Comparison of ENCODE assay signal across 16 cellular contexts in the genomic region with DNA sequence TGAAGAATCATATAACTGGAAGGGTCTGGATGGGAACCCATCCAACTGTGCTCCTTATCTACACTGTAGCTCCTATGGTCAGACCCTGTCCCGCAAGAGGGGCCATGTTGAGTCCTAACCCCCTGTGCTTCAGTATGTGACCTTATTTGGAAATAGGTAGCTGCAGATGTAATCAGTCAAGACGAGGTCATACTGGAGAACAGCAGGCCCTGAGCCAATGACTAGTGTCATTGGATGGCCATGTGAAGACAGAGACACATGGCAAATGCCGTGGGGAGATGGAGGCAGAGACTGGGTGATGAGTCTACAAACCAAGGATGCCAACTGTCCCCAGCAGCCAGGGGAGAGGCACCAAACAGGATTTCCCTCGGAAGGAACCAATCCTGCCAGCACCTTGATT.
DNase-seq lines count a peak whose midpoint lies in the region; ATAC-seq and TF ChIP-seq lines count a peak whose summit lies in the region.
"Had no signal": no experiment of that assay in that cellular context is flagged by ENCODE, and none has a peak within 500 bp of the region (broad histone marks: within the 10 kb centered on the region; RNA-seq: fewer than 3 reads in every experiment).

No MANE protein-coding gene starts in this region.

- TF ChIP-seq POLR2A in upper lobe of left lung (IDR thresholded peaks at IDR 0.05) = no peak

- no peaks in the 10 kb centered on the region for H4K20me1 ChIP-seq in BLaER1

- H3K4me1 ChIP-seq in BLaER1 (peaks cover 69% of the 10 kb centered on the region), upper lobe of left lung (no peaks in the 10 kb centered on the region)
- H3K4me1 ChIP-seq: Peyer's patch had no signal

- TF ChIP-seq CTCF in glutamatergic neuron (IDR thresholded peaks at IDR 0.05; ENCODE audit: partially characterized antibody, unreplicated experiment) (no peak), upper lobe of left lung (IDR thresholded peaks at IDR 0.05) (no peak)

- H3K36me3 ChIP-seq in BLaER1 (peaks cover 24% of the 10 kb centered on the region; the same call in 1 of the 2 replicates), upper lobe of left lung (peaks cover 0 to 36% (median 24%) of the 10 kb centered on the region in 4 donors)

- no peaks in the 10 kb centered on the region for H3K27me3 ChIP-seq in BLaER1
- no peaks in the 10 kb centered on the region for H3K27me3 ChIP-seq in upper lobe of left lung
- H3K27me3 ChIP-seq: Peyer's patch had no signal

- H3K9me3 ChIP-seq in BLaER1 (no peaks in the 10 kb centered on the region), upper lobe of left lung (no peaks in the 10 kb centered on the region)
- H3K9me3 ChIP-seq: Peyer's patch had no signal

- H3K27ac ChIP-seq in BLaER1 (peak overlapping the region; percentile 75), upper lobe of left lung (no peak overlapping the region)
- H3K27ac ChIP-seq: Peyer's patch had no signal

- no peaks in the 10 kb centered on the region for H3K36me3 Mint-ChIP-seq in glutamatergic neuron (ENCODE audit: unreplicated experiment)

- peak overlapping the region; percentile 28 for H3K27ac Mint-ChIP-seq in glutamatergic neuron (ENCODE audit: unreplicated experiment)
- H3K27ac Mint-ChIP-seq: T-helper 1 cell treated with Interleukin-12 subunit alpha and Interleukin-12 subunit beta and Interleukin-4 antibody, amounts not matched to agents 30 μg/mL and 1 μg/mL, for 36 hours had no signal

- H3K4me3 ChIP-seq in BLaER1 = no peak overlapping the region
- H3K4me3 ChIP-seq in upper lobe of left lung = no peak overlapping the region
- H3K4me3 ChIP-seq: Peyer's patch had no signal

- no peak for TF ChIP-seq EP300 in upper lobe of left lung (IDR thresholded peaks at IDR 0.05)

- H3K9ac ChIP-seq in BLaER1 = no peak overlapping the region

- peak overlapping the region; percentile 79 for H3K4me2 ChIP-seq in BLaER1

- WGBS in upper lobe of left lung, 2 donors = 84 to 87% methylated on average over 4 of the region's 4 CpGs

- peaks cover 3% of the 10 kb centered on the region for H3K27me3 Mint-ChIP-seq in glutamatergic neuron (ENCODE audit: unreplicated experiment)

- no peak for ATAC-seq in upper lobe of left lung (ENCODE audit: low FRiP score in 2 of 2)
- no peak for ATAC-seq in HG02852 (IDR thresholded peaks at IDR 0.05; ENCODE audit: unreplicated experiment)

- peak; percentile 15 for DNase-seq in A172 (ENCODE audit: low spot score)
- DNase-seq in OCI-M1 (lab: John Stamatoyannopoulos, UW) = peak; percentile 2
- DNase-seq in glutamatergic neuron = no peak
- no peak for DNase-seq in upper lobe of left lung
- DNase-seq in HuH-7 (ENCODE audit: low spot score) = no peak
- no peak for DNase-seq in HUDEP-2 (lab: John Stamatoyannopoulos, UW; ENCODE audit: unreplicated experiment in 76 of 76)
- DNase-seq: C1 segment of cervical spinal cord, COR-L47, DMS79 treated with DMSO at 0.1 percent for 48 hours, MM.1S, NCI-H1930, Peyer's patch, SHP77 had no signal

- H3K4me1 Mint-ChIP-seq in glutamatergic neuron (ENCODE audit: low read depth, unreplicated experiment) = peaks cover 38% of the 10 kb centered on the region

- peaks cover 4% of the 10 kb centered on the region for H3K9me3 Mint-ChIP-seq in glutamatergic neuron (ENCODE audit: unreplicated experiment)
- H3K9me3 Mint-ChIP-seq: T-helper 1 cell treated with Interleukin-12 subunit alpha and Interleukin-12 subunit beta and Interleukin-4 antibody, amounts not matched to agents 30 μg/mL and 1 μg/mL, for 36 hours had no signal

- H3K4me3 Mint-ChIP-seq in glutamatergic neuron (ENCODE audit: unreplicated experiment) = no peak overlapping the region
- H3K4me3 Mint-ChIP-seq: T-helper 1 cell treated with Interleukin-12 subunit alpha and Interleukin-12 subunit beta and Interleukin-4 antibody, amounts not matched to agents 30 μg/mL and 1 μg/mL, for 36 hours had no signal

Comparison
In these comparisons a context has a peak if more than half of its experiments do, and no peak if none do; other contexts are left out.
1. DNase-seq: peak in A172 (single experiment) and OCI-M1 (single experiment); none in glutamatergic neuron (single experiment), upper lobe of left lung (0 of 2), HuH-7 (single experiment) and HUDEP-2 (0 of 76).